ENCODE assay signal across 19 cellular contexts in the genomic region with DNA sequence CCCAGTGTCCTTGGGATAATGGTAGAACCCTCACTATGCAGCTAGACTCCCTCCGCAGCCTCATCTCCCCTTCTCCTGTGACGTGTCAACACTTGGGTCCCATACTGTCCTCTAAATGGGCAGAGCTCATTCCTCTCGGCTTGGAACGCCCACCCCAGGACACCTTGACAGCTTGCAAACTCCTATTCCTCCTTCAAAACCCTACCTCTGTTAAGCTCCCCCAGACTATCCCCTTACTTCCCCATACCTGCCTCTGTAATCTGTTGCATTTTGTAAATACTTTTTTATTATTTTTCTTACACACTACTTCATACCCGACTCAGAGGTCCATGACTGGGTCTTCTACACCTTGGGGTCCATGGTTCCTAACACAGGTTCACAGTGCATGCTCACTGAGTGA. TPM values are rescaled to one million over a fixed set of nuclear protein-coding genes. Genes with fewer than 3 reads are reported as not detected.
DNase-seq lines count a peak whose midpoint lies in the region; ATAC-seq, FAIRE-seq and TF ChIP-seq lines count a peak whose summit lies in the region.
"Had no signal": no experiment of that assay in that cellular context is flagged by ENCODE, and none has a peak within 500 bp of the region (broad histone marks: within the 10 kb centered on the region; RNA-seq: fewer than 3 reads in every experiment).

No MANE protein-coding gene starts in this region.

- no peak overlapping the region for H2AK9ac ChIP-seq in IMR-90 (replicated peaks; ENCODE audit: low read depth, low read length, poor library complexity)

- H2AFZ ChIP-seq in IMR-90 (replicated peaks; ENCODE audit: low read length, poor library complexity) = no peak overlapping the region
- H2AFZ ChIP-seq in mammary epithelial cell (ENCODE audit: low read depth, low read length) = no peak overlapping the region

- TF ChIP-seq POLR2A in A549 (IDR thresholded peaks at IDR 0.05; ENCODE audit: low read length) (no peak), IMR-90 (IDR thresholded peaks at IDR 0.05; ENCODE audit: low read depth, low read length) (no peak)

- no peak overlapping the region for H3K56ac ChIP-seq in IMR-90 (ENCODE audit: extremely low read depth, insufficient read depth, low read length)

- no peak overlapping the region for H4K5ac ChIP-seq in IMR-90 (ENCODE audit: low read depth, low read length)

- H4K91ac ChIP-seq in IMR-90 (ENCODE audit: insufficient read depth, low read depth, low read length) = peak overlapping the region; percentile 71; the same call in 1 of the 2 replicates

- no peak for TF ChIP-seq CTCF in A549 (IDR thresholded peaks at IDR 0.05)
- TF ChIP-seq CTCF in IMR-90 (conservative IDR thresholded peaks at IDR 0.05; ENCODE audit: low read depth, low read length) = no peak
- TF ChIP-seq CTCF in mammary epithelial cell (conservative IDR thresholded peaks at IDR 0.05 in 1 of 2, IDR thresholded peaks at IDR 0.05 in 1 of 2; ENCODE audit: extremely low read depth in 1 of 2, insufficient read depth in 1 of 2, low read depth in 1 of 2, low read length in 2 of 2) = no peak

- H3K4me2 ChIP-seq in A549 (peak overlapping the region; percentile 71; the same call in 2 of the 3 replicates), IMR-90 (ENCODE audit: low read depth, low read length) (no peak overlapping the region), mammary epithelial cell (ENCODE audit: insufficient read depth, low read depth, low read length) (no peak overlapping the region)

- TF ChIP-seq RAD21 in A549 (conservative IDR thresholded peaks at IDR 0.05 in 1 of 2, IDR thresholded peaks at IDR 0.05 in 1 of 2) (no peak), IMR-90 (IDR thresholded peaks at IDR 0.05; ENCODE audit: low read length) (no peak)

- no peak for TF ChIP-seq EP300 in A549 (IDR thresholded peaks at IDR 0.05)

- H3K27me3 ChIP-seq in IMR-90 (ENCODE audit: control insufficient read depth, insufficient read depth, low read length) (no peaks in the 10 kb centered on the region), mammary epithelial cell (ENCODE audit: insufficient read depth, low read length) (no peaks in the 10 kb centered on the region)

- no peak for DNase-seq in A549 (ENCODE audit: low read depth in 1 of 2, low spot score in 1 of 2)
- no peak for DNase-seq in IMR-90
- no peak for DNase-seq in mammary epithelial cell
- DNase-seq in left lobe of liver (ENCODE audit: low spot score) = peak; percentile 14
- DNase-seq in CD1c-positive myeloid dendritic cell (ENCODE audit: extremely low spot score) = no peak
- DNase-seq in NCI-H2029 (lab: John Stamatoyannopoulos, UW) = no peak
- no peak for DNase-seq in NCI-H345 treated with DMSO at 0.1 percent for 48 hours (lab: John Stamatoyannopoulos, UW; ENCODE audit: unreplicated experiment)
- no peak for DNase-seq in activated T-cell treated with anti-CD3 and anti-CD28 coated beads, Interleukin-2, amount 50 U/mL, for 48 hours
- DNase-seq: C1 segment of cervical spinal cord; GDM1; GOT3; Karpas-422; MM.1S; NCI-H1092 treated with DMSO at 0.1 percent for 48 hours; NCI-H2107; NCI-H446; NCI-H69; NK-92 treated with Interleukin-12 subunit alpha and Interleukin-12 subunit beta, amount 100 ng/mL, for 24 hours had no signal

- H3K27ac ChIP-seq in A549 (peak overlapping the region; percentile 84 to 93), IMR-90 (ENCODE audit: insufficient read depth, low read length) (no peak overlapping the region), mammary epithelial cell (ENCODE audit: insufficient read depth, low read depth, low read length) (peak overlapping the region; percentile 81)

- H3K79me1 ChIP-seq in IMR-90 (ENCODE audit: low read depth in 1 of 2, low read length in 2 of 2) = peaks cover 0 to 31% of the 10 kb centered on the region in 2 experiments; a peak in 2 of 4 replicates

- H3K23ac ChIP-seq in IMR-90 (ENCODE audit: low read depth, low read length) = 0 out of 2 replicates have a peak overlapping the region, but pooled peaks have one; percentile 55

- peak overlapping the region; percentile 68; the same call in 1 of the 2 replicates for H2AK5ac ChIP-seq in IMR-90 (ENCODE audit: low read depth, low read length)

- no peak for FAIRE-seq in A549 (lab: Jason Lieb, UNC)
- FAIRE-seq: GM12891 had no signal

- peak overlapping the region; percentile 51 for H3K4ac ChIP-seq in IMR-90 (ENCODE audit: low read depth, low read length)

- peak overlapping the region; percentile 70 for H2BK120ac ChIP-seq in IMR-90 (ENCODE audit: low read depth, low read length)

- peak overlapping the region; percentile 30; the same call in 2 of the 3 replicates for H2BK15ac ChIP-seq in IMR-90 (ENCODE audit: low read depth, low read length)

- intact Hi-C loops in IMR-90 (cut with micrococcal nuclease) (no loop called here), mammary epithelial cell (cut with micrococcal nuclease) (loop anchor here (2.0 kb wide), 1 partner anchor 73 kb away; no protein-coding TSS in a partner anchor)

- H3K4me1 ChIP-seq in A549 (peaks cover 59% of the 10 kb centered on the region), IMR-90 (ENCODE audit: control insufficient read depth, insufficient read depth, low read length) (peaks cover 37% of the 10 kb centered on the region), mammary epithelial cell (ENCODE audit: insufficient read depth, low read length) (peaks cover 70% of the 10 kb centered on the region)

- in situ Hi-C loops in IMR-90 (cut with MboI; ENCODE audit: low sequenced_read_pairs) = loop anchor here (25.0 kb wide), 1 partner anchor 89 kb away; a partner anchor contains a TSS
- in situ Hi-C loops in mammary epithelial cell (cut with MboI; ENCODE audit: low sequenced_read_pairs in 2 of 2) = loop anchor here in 1 of 2 donors (25.0 kb wide), 1 partner anchor 239 kb away; no protein-coding TSS in a partner anchor

- H4K8ac ChIP-seq in IMR-90 (ENCODE audit: low read depth in 2 of 2, low read length in 2 of 2) = no peak overlapping the region; a peak in 1 of 4 replicates

- peaks cover 10% of the 10 kb centered on the region for H3K79me2 ChIP-seq in mammary epithelial cell (ENCODE audit: insufficient read depth, low read length)

- H3K18ac ChIP-seq in IMR-90 (ENCODE audit: low read depth, low read length) = no peak overlapping the region

- H4K20me1 ChIP-seq in IMR-90 (ENCODE audit: insufficient read depth, low read length) (peaks cover 8% of the 10 kb centered on the region; the same call in 1 of the 2 replicates), mammary epithelial cell (ENCODE audit: insufficient read depth, low read length) (no peaks in the 10 kb centered on the region)

- 95% methylated on average over 5 of the region's 5 CpGs for WGBS in A549 (ENCODE audit: missing lambda C conversion rate)
- WGBS in IMR-90 (ENCODE audit: extremely low coverage in 2 of 2, insufficient read length in 1 of 2), 2 experiments = 100% methylated on average over 1 of the region's 5 CpGs; no CpG with 5 or more reads in 1 of the 2 experiments
- 98% methylated on average over 4 of the region's 5 CpGs for WGBS in mammary epithelial cell (ENCODE audit: low coverage, missing lambda C conversion rate)

- peak overlapping the region; percentile 86; the same call in 1 of the 2 replicates for H2BK20ac ChIP-seq in IMR-90 (ENCODE audit: low read depth, low read length)

- peak overlapping the region; percentile 88 for H3K14ac ChIP-seq in IMR-90 (replicated peaks; ENCODE audit: low read depth, low read length)

- 0 out of 2 replicates have a peak, but pooled peaks cover 1% of the 10 kb centered on the region for H3K36me3 ChIP-seq in IMR-90 (ENCODE audit: control insufficient read depth, insufficient read depth, low read length)
- peaks cover 4% of the 10 kb centered on the region for H3K36me3 ChIP-seq in mammary epithelial cell (ENCODE audit: insufficient read depth, low read length)

- CTCF ChIA-PET in A549 (lab: Yijun Ruan, JAX) (interaction anchor here (5.7 kb wide), 1 partner anchor 14 kb away, joined by 38 read pairs; no protein-coding TSS in a partner anchor), IMR-90 (lab: Yijun Ruan, JAX) (no interaction called here), mammary epithelial cell (lab: Charles Lee; ENCODE audit: low non-redundant PET) (no interaction called here)

- no peak overlapping the region for H2BK5ac ChIP-seq in IMR-90 (ENCODE audit: low read depth, low read length, poor library complexity, severe bottlenecking)

- BruUV-seq in IMR-90 (replicated peaks; lab: Mats Ljungman, UMichigan) = no TSS peak
- no TSS peak for BruUV-seq in mammary epithelial cell (replicated peaks; lab: Mats Ljungman, UMichigan)

- H3K9me3 ChIP-seq in A549 (no peaks in the 10 kb centered on the region), IMR-90 (ENCODE audit: control insufficient read depth, insufficient read depth, low read length) (no peaks in the 10 kb centered on the region), mammary epithelial cell (replicated peaks; ENCODE audit: insufficient read depth, low read length) (no peaks in the 10 kb centered on the region)

- H3K9ac ChIP-seq in IMR-90 (ENCODE audit: low read depth, low read length) (no peak overlapping the region), mammary epithelial cell (ENCODE audit: insufficient read depth, low read length) (no peak overlapping the region)

- no peak overlapping the region for H3K4me3 ChIP-seq in A549
- no peak overlapping the region for H3K4me3 ChIP-seq in IMR-90 (ENCODE audit: insufficient read depth, low read depth, low read length)
- H3K4me3 ChIP-seq in mammary epithelial cell (replicated peaks in 1 of 3; ENCODE audit: insufficient read depth in 1 of 3, low read depth in 2 of 3, low read length in 3 of 3) = no peak overlapping the region

- ATAC-seq in A549 (no peak), IMR-90 (ENCODE audit: low read depth) (no peak), left lobe of liver (no peak)

- POLR2A ChIA-PET in A549 (lab: Yijun Ruan, JAX) (interaction anchor here (2.1 kb wide), 1 partner anchor 11 kb away, joined by 8 read pairs; no protein-coding TSS in a partner anchor), IMR-90 (lab: Charles Lee; ENCODE audit: unreplicated experiment) (no interaction called here)

- dilution Hi-C loops in IMR-90 (cut with HindIII; ENCODE audit: low sequenced_read_pairs, unreplicated experiment) (no loop called here), mammary epithelial cell (cut with HindIII; ENCODE audit: low sequenced_read_pairs) (no loop called here)

- H3K9me1 ChIP-seq in IMR-90 (ENCODE audit: insufficient read depth, low read length) = peaks cover 43% of the 10 kb centered on the region

RNA-seq across cellular contexts. Expression of a gene that starts 28.0 kb away (rescaled TPM):
- polyA plus RNA-seq in A549 (2011; rRNA removed) (23.5 and 31.4 TPM in 2 replicates), A549 (2017; fragmentation: RNase III; extraction: RNeasy Plus Mini Kit Qiagen cat#74134 plus additional on column Dnase treatment) (28.8 to 30.8 TPM (median 30.2 TPM) in 3 replicates), IMR-90 (2012; rRNA removed) (43.9 and 46.6 TPM in 2 replicates), mammary epithelial cell (42.2 TPM)
- 38.2 and 58.3 TPM in 2 replicates for polyA plus RNA-seq in A549 (2012; cell fraction: cytosol; rRNA removed)
- 107 and 196 TPM in 2 replicates for polyA plus RNA-seq in A549 (2012; cell fraction: nucleus; rRNA removed)
- polyA minus RNA-seq in A549 (2011; rRNA and poly(A)+ RNA removed) = 25.7 and 31.1 TPM in 2 replicates
- total RNA-seq in IMR-90 (2012; rRNA removed) (18.9 and 19.4 TPM in 2 replicates), mammary epithelial cell (10 to 100 TPM; 28.8 to 35.2 TPM), left lobe of liver (120 TPM)
- 19.1 and 50.3 TPM in 2 replicates for polyA plus RNA-seq in IMR-90 (2012; cell fraction: cytosol; rRNA removed)
- 35.5 and 93.9 TPM in 2 replicates for polyA plus RNA-seq in IMR-90 (2012; cell fraction: nucleus; rRNA removed; ENCODE audit: low replicate concordance)
- 39.5 TPM for polyA minus RNA-seq in mammary epithelial cell
